26 cellular contexts compared by ENCODE assay signal in genomic region chr1:8693092-8693491, GRCh38.
"Had no signal": no experiment of that assay in that cellular context is flagged by ENCODE, and none has a peak within 500 bp of the region (broad histone marks: within the 10 kb centered on the region; RNA-seq: fewer than 3 reads in every experiment).

No MANE protein-coding gene starts in this region.

- H3K27ac ChIP-seq: neutrophil, prostate gland, thyroid gland had no signal

- ATAC-seq: activated CD4-positive, alpha-beta T cell treated with anti-CD3 and anti-CD28 coated beads for 36 hours; activated CD8-positive, alpha-beta memory T cell treated with anti-CD3 and anti-CD28 coated beads, Interleukin-2, amount 10 ng/mL, durations not matched to agents 7 days and 5 days; activated CD8-positive, alpha-beta T cell treated with anti-CD3 and anti-CD28 coated beads, Interleukin-2, amount 10 ng/mL, durations not matched to agents 7 days and 5 days; activated naive CD8-positive, alpha-beta T cell treated with anti-CD3 and anti-CD28 coated beads, Interleukin-2, amount 50 U/mL, for 24 hours; left cardiac atrium; left ventricle myocardium superior; stimulated activated memory B cell treated with anti-CD40 and anti-IgM and Interleukin-4, amounts not matched to agents 10 μg/mL and 1 μg/mL and 100 μg/mL, for 72 hours; stimulated activated naive CD8-positive, alpha-beta T cell treated with anti-CD3 and anti-CD28 coated beads, Interleukin-15, amount 100 ng/mL, for 72 hours had no signal

- H3K27ac Mint-ChIP-seq: activated CD4-positive, alpha-beta T cell treated with anti-CD3 and anti-CD28 coated beads for 36 hours; activated CD8-positive, alpha-beta memory T cell treated with anti-CD3 and anti-CD28 coated beads, Interleukin-2, amount 10 ng/mL, durations not matched to agents 7 days and 5 days; activated CD8-positive, alpha-beta T cell treated with anti-CD3 and anti-CD28 coated beads, Interleukin-2, amount 10 ng/mL, durations not matched to agents 7 days and 5 days; activated naive CD4-positive, alpha-beta T cell treated with anti-CD3 and anti-CD28 coated beads, Interleukin-2, amount 50 U/mL, for 24 hours; activated naive CD8-positive, alpha-beta T cell treated with anti-CD3 and anti-CD28 coated beads, Interleukin-2, amount 50 U/mL, for 24 hours; activated T-helper 2 cell treated with anti-CD3 and anti-CD28 coated beads, Interferon-gamma antibody, Interleukin-2, Interleukin-4, amounts not matched to agents 10 μg/mL and 5 μg/mL and 100 μg/mL, durations not matched to agents 14 hours and 24 hours and 36 hours; nephron progenitor cell; stimulated activated memory B cell treated with anti-CD40 and anti-IgM and Interleukin-4, amounts not matched to agents 10 μg/mL and 1 μg/mL and 100 μg/mL, for 72 hours; stimulated activated naive CD8-positive, alpha-beta T cell treated with anti-CD3 and anti-CD28 coated beads, Interleukin-15, amount 100 ng/mL, for 72 hours had no signal

- H3K4me3 Mint-ChIP-seq: activated CD4-positive, alpha-beta T cell treated with anti-CD3 and anti-CD28 coated beads for 36 hours; activated CD8-positive, alpha-beta memory T cell treated with anti-CD3 and anti-CD28 coated beads, Interleukin-2, amount 10 ng/mL, durations not matched to agents 7 days and 5 days; activated CD8-positive, alpha-beta T cell treated with anti-CD3 and anti-CD28 coated beads, Interleukin-2, amount 10 ng/mL, durations not matched to agents 7 days and 5 days; activated naive CD4-positive, alpha-beta T cell treated with anti-CD3 and anti-CD28 coated beads, Interleukin-2, amount 50 U/mL, for 24 hours; activated naive CD8-positive, alpha-beta T cell treated with anti-CD3 and anti-CD28 coated beads, Interleukin-2, amount 50 U/mL, for 24 hours; central memory CD8-positive, alpha-beta T cell; nephron progenitor cell; stimulated activated memory B cell treated with anti-CD40 and anti-IgM and Interleukin-4, amounts not matched to agents 10 μg/mL and 1 μg/mL and 100 μg/mL, for 72 hours; stimulated activated naive CD8-positive, alpha-beta T cell treated with anti-CD3 and anti-CD28 coated beads, Interleukin-15, amount 100 ng/mL, for 72 hours had no signal

- H3K9me3 Mint-ChIP-seq: activated naive CD4-positive, alpha-beta T cell treated with anti-CD3 and anti-CD28 coated beads, Interleukin-2, amount 50 U/mL, for 24 hours; activated naive CD8-positive, alpha-beta T cell treated with anti-CD3 and anti-CD28 coated beads, Interleukin-2, amount 50 U/mL, for 24 hours; central memory CD8-positive, alpha-beta T cell; stimulated activated memory B cell treated with anti-CD40 and anti-IgM and Interleukin-4, amounts not matched to agents 10 μg/mL and 1 μg/mL and 100 μg/mL, for 72 hours; stimulated activated naive CD8-positive, alpha-beta T cell treated with anti-CD3 and anti-CD28 coated beads, Interleukin-15, amount 100 ng/mL, for 72 hours had no signal

- H3K27me3 ChIP-seq: neutrophil, thyroid gland had no signal

- H3K27me3 Mint-ChIP-seq: activated CD4-positive, alpha-beta T cell treated with anti-CD3 and anti-CD28 coated beads for 36 hours; activated CD8-positive, alpha-beta memory T cell treated with anti-CD3 and anti-CD28 coated beads, Interleukin-2, amount 10 ng/mL, durations not matched to agents 7 days and 5 days; activated naive CD4-positive, alpha-beta T cell treated with anti-CD3 and anti-CD28 coated beads, Interleukin-2, amount 50 U/mL, for 24 hours; activated naive CD8-positive, alpha-beta T cell treated with anti-CD3 and anti-CD28 coated beads, Interleukin-2, amount 50 U/mL, for 24 hours; central memory CD8-positive, alpha-beta T cell; stimulated activated memory B cell treated with anti-CD40 and anti-IgM and Interleukin-4, amounts not matched to agents 10 μg/mL and 1 μg/mL and 100 μg/mL, for 72 hours; stimulated activated naive CD8-positive, alpha-beta T cell treated with anti-CD3 and anti-CD28 coated beads, Interleukin-15, amount 100 ng/mL, for 72 hours had no signal

- H3K4me2 ChIP-seq: smooth muscle cell had no signal

- DNase-seq: activated CD4-positive, alpha-beta T cell treated with anti-CD3 and anti-CD28 coated beads for 36 hours; activated CD4-positive, CD25-positive, alpha-beta regulatory T cell; activated CD8-positive, alpha-beta memory T cell treated with anti-CD3 and anti-CD28 coated beads, Interleukin-2, amount 10 ng/mL, durations not matched to agents 7 days and 5 days; activated CD8-positive, alpha-beta T cell treated with anti-CD3 and anti-CD28 coated beads, Interleukin-2, amount 10 ng/mL, durations not matched to agents 7 days and 5 days; activated naive CD8-positive, alpha-beta T cell treated with anti-CD3 and anti-CD28 coated beads, Interleukin-2, amount 50 U/mL, for 24 hours; activated T-cell treated with anti-CD3 and anti-CD28 coated beads, Interleukin-2, amount 50 U/mL, for 48 hours; dermis blood vessel endothelial cell; effector CD4-positive, alpha-beta T cell; islet precursor cell; left cardiac atrium; left ventricle myocardium superior; nephron progenitor cell; retina; stimulated activated CD4-positive, alpha-beta T cell treated with anti-CD3 and anti-CD28 coated beads, Interleukin-1b, Interleukin-23, amount 100 ng/mL, for 48 hours; stimulated activated CD4-positive, alpha-beta T cell treated with anti-CD3 and anti-CD28 coated beads, Interleukin-4, amount 100 ng/mL, for 4 hours; stimulated activated CD8-positive, alpha-beta memory T cell treated with anti-CD3 and anti-CD28 coated beads, Interleukin-4, amount 100 ng/mL, for 48 hours; stimulated activated naive CD8-positive, alpha-beta T cell treated with anti-CD3 and anti-CD28 coated beads, Interleukin-15, amount 100 ng/mL, for 72 hours; substantia nigra; thyroid gland had no signal

- H3K4me1 ChIP-seq: prostate gland had no signal

- H3K9me3 ChIP-seq: neutrophil, prostate gland, thyroid gland had no signal

- H3K4me1 Mint-ChIP-seq: central memory CD8-positive, alpha-beta T cell had no signal

- H3K4me3 ChIP-seq: prostate gland, smooth muscle cell, thyroid gland had no signal

- H3K36me3 ChIP-seq: neutrophil, prostate gland, thyroid gland had no signal

- H3K36me3 Mint-ChIP-seq: stimulated activated memory B cell treated with anti-CD40 and anti-IgM and Interleukin-4, amounts not matched to agents 10 μg/mL and 1 μg/mL and 100 μg/mL, for 72 hours had no signal
